ENCODE assay signal across 8 cellular contexts in genomic region chr7:139341058-139341775, GRCh38. TPM values are rescaled to one million over a fixed set of nuclear protein-coding genes. Genes with fewer than 3 reads are reported as not detected.
DNase-seq lines count a peak whose midpoint lies in the region; ATAC-seq and TF ChIP-seq lines count a peak whose summit lies in the region.

TSS of gene FMC1 (plus strand) at chr7:139341337. CDS start at chr7:139341385, 48 bp downstream.

- H3K9me2 ChIP-seq in neural cell (ENCODE audit: insufficient read depth, low read length) = no peaks in the 10 kb centered on the region

- TF ChIP-seq CTCF in LNCAP (IDR thresholded peaks at IDR 0.05) (peak; percentile 44), RWPE1 (conservative IDR thresholded peaks at IDR 0.05; ENCODE audit: low read depth) (no peak), neural cell (IDR thresholded peaks at IDR 0.05; ENCODE audit: poor library complexity, severe bottlenecking) (peak; percentile 49)

- H3K36me3 ChIP-seq in ES-I3 (ENCODE audit: insufficient read depth, low read length) (0 out of 2 replicates have a peak, but pooled peaks cover 2% of the 10 kb centered on the region), neural cell (ENCODE audit: insufficient read depth, low read length) (no peaks in the 10 kb centered on the region)

- no peaks in the 10 kb centered on the region for H3K27me3 Mint-ChIP-seq in stimulated activated naive CD8-positive, alpha-beta T cell treated with anti-CD3 and anti-CD28 coated beads, Interleukin-15, amount 100 ng/mL, for 72 hours

- no peaks in the 10 kb centered on the region for H3K27me3 ChIP-seq in neural cell (ENCODE audit: insufficient read depth, low read depth, low read length)

- CTCF ChIA-PET in RWPE1 (lab: Yijun Ruan, JAX) = no interaction called here

- H3K4me3 Mint-ChIP-seq in stimulated activated naive CD8-positive, alpha-beta T cell treated with anti-CD3 and anti-CD28 coated beads, Interleukin-15, amount 100 ng/mL, for 72 hours = peak within 1 kb of the TSS; percentile 94 to 97

- DNase-seq in GOT3 (lab: John Stamatoyannopoulos, UW) = peak; percentile 86
- DNase-seq in RWPE1 (ENCODE audit: low spot score) = peak; percentile 67
- peak; percentile 77 for DNase-seq in activated effector memory CD4-positive, alpha-beta T cell treated with Interleukin-2 at 50 U/mL for 16 hours
- peak; percentile 90 for DNase-seq in fibroblast of the conjunctiva (ENCODE audit: low read depth)
- peak; percentile 89 to 92 for DNase-seq in stimulated activated naive CD8-positive, alpha-beta T cell treated with anti-CD3 and anti-CD28 coated beads, Interleukin-15, amount 100 ng/mL, for 72 hours

- peaks cover 21% of the 10 kb centered on the region for H3K79me2 ChIP-seq in neural cell (replicated peaks; ENCODE audit: insufficient read depth, low read length)

- H4K20me1 ChIP-seq in neural cell (ENCODE audit: insufficient read depth) = no peaks in the 10 kb centered on the region

- ATAC-seq in stimulated activated naive CD8-positive, alpha-beta T cell treated with anti-CD3 and anti-CD28 coated beads, Interleukin-15, amount 100 ng/mL, for 72 hours = peak; percentile 76

- TF ChIP-seq EP300 in neural cell (conservative IDR thresholded peaks at IDR 0.05; ENCODE audit: poor library complexity, severe bottlenecking) = peak; percentile 31

- H3K9ac ChIP-seq in ES-I3 (ENCODE audit: low read depth, low read length) = peak within 1 kb of the TSS; percentile 91
- H3K9ac ChIP-seq in neural cell (ENCODE audit: low read length) = peak within 1 kb of the TSS; percentile 100

- peaks cover 4% of the 10 kb centered on the region; the same call in 1 of the 2 replicates for H3K9me3 ChIP-seq in ES-I3 (ENCODE audit: control insufficient read depth, insufficient read depth, low read length)
- no peaks in the 10 kb centered on the region for H3K9me3 ChIP-seq in neural cell (ENCODE audit: low read length)

- peak within 1 kb of the TSS; percentile 98 for H3K27ac ChIP-seq in RWPE1
- peak within 1 kb of the TSS; percentile 99 for H3K27ac ChIP-seq in neural cell (ENCODE audit: low read length)

- TF ChIP-seq RAD21 in neural cell (conservative IDR thresholded peaks at IDR 0.05) = peak; percentile 17

- H3K4me1 ChIP-seq in ES-I3 (ENCODE audit: insufficient read depth, low read length) = no peaks in the 10 kb centered on the region

- peak within 1 kb of the TSS; percentile 95 for H2AFZ ChIP-seq in neural cell (ENCODE audit: low read depth, low read length)

- peak within 1 kb of the TSS; percentile 93 for H3K4me3 ChIP-seq in neural cell (ENCODE audit: low read length)

- POLR2A ChIA-PET in RWPE1 (lab: Yijun Ruan, JAX; ENCODE audit: low non-redundant PET) = no interaction called here

- H3K4me1 Mint-ChIP-seq in stimulated activated naive CD8-positive, alpha-beta T cell treated with anti-CD3 and anti-CD28 coated beads, Interleukin-15, amount 100 ng/mL, for 72 hours = peaks cover 37% of the 10 kb centered on the region

- peaks cover 7 to 17% of the 10 kb centered on the region in 2 donors for H3K9me3 Mint-ChIP-seq in stimulated activated naive CD8-positive, alpha-beta T cell treated with anti-CD3 and anti-CD28 coated beads, Interleukin-15, amount 100 ng/mL, for 72 hours

- peaks cover 9% of the 10 kb centered on the region for H3F3A ChIP-seq in neural cell (ENCODE audit: insufficient read depth, low read length, poor library complexity, severe bottlenecking)

- H3K27ac Mint-ChIP-seq in stimulated activated naive CD8-positive, alpha-beta T cell treated with anti-CD3 and anti-CD28 coated beads, Interleukin-15, amount 100 ng/mL, for 72 hours = peak within 1 kb of the TSS; percentile 99 to 100

- H3K4me2 ChIP-seq in neural cell (ENCODE audit: low read length) = peak within 1 kb of the TSS; percentile 93

TF ChIP-seq in neural cell, 6 proteins besides CTCF, POLR2A, EP300 and RAD21:
- TF ChIP-seq SMC3 (conservative IDR thresholded peaks at IDR 0.05; ENCODE audit: poor library complexity) (no peak), MXI1 (conservative IDR thresholded peaks at IDR 0.05; ENCODE audit: poor library complexity, severe bottlenecking) (peak; percentile 57), TAF1 (IDR thresholded peaks at IDR 0.05; ENCODE audit: low read depth) (peak; percentile 84), REST (IDR thresholded peaks at IDR 0.05; ENCODE audit: borderline replicate concordance) (peak; percentile 91), EZH2 (IDR thresholded peaks at IDR 0.05; ENCODE audit: borderline replicate concordance, insufficient read depth, low read length, poor library complexity, severe bottlenecking) (no peak), POLR2AphosphoS5 (IDR thresholded peaks at IDR 0.05) (peak; percentile 85)

RNA-seq across cellular contexts. Expression of gene FMC1, which starts in this region (rescaled TPM):
- 52.9 and 54.8 TPM in 2 replicates for polyA plus RNA-seq in neural cell
- 13.1 and 16.1 TPM in 2 replicates for polyA minus RNA-seq in neural cell

Comparison
In these comparisons a context has a peak if more than half of its experiments do, and no peak if none do; other contexts are left out.
1. Peak in every context shown above with its lines: DNase-seq, ATAC-seq, H3K4me3 ChIP-seq and H3K27ac ChIP-seq.